In the genomic region with DNA sequence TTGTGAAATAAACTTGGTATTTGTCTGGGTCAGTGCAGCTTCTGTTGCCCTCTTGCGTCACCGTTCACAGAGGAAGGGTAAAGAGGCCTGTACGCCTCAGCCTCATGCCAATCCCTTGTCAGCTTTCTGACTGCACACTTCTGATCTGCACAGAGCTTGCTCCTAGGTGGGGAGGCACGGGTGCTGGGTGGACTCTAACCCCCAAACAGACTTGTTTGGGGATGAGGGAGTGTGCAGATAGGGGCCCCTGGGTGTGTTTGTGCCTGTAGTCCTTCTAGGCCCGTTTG, we compare ENCODE assay signal across 9 cellular contexts. TPM values are rescaled to one million over a fixed set of nuclear protein-coding genes. Genes with fewer than 3 reads are reported as not detected.
DNase-seq lines count a peak whose midpoint lies in the region; ATAC-seq and TF ChIP-seq lines count a peak whose summit lies in the region.
"Had no signal": no experiment of that assay in that cellular context is flagged by ENCODE, and none has a peak within 500 bp of the region (broad histone marks: within the 10 kb centered on the region; RNA-seq: fewer than 3 reads in every experiment).

No MANE protein-coding gene starts in this region.

- H3K79me2 ChIP-seq in ACC112 (ENCODE audit: control insufficient read depth, insufficient read depth, low read length, unreplicated experiment): peaks cover 63% of the 10 kb centered on the region

- no peak for TF ChIP-seq POLR2A in stomach (IDR thresholded peaks at IDR 0.05)

- TF ChIP-seq CTCF in HFF-Myc (IDR thresholded peaks at IDR 0.05; ENCODE audit: low read depth, low read length, missing control alignments) (no peak), stomach (IDR thresholded peaks at IDR 0.05) (no peak)

- no peak overlapping the region for H3K27ac ChIP-seq in ACC112 (ENCODE audit: low read depth, low read length)
- no peak overlapping the region for H3K27ac ChIP-seq in mesenchymal stem cell (ENCODE audit: low read length, poor library complexity, severe bottlenecking)
- H3K27ac ChIP-seq in stomach: peak overlapping the region in 1 of 5 donors; percentile 70

- H3K36me3 ChIP-seq in ACC112 (ENCODE audit: insufficient read depth, low read length) (peaks cover 11% of the 10 kb centered on the region; the same call in 1 of the 2 replicates), mesenchymal stem cell (ENCODE audit: control insufficient read depth in 1 of 2, insufficient read depth in 2 of 2, low read depth in 1 of 2, low read length in 2 of 2) (peaks cover 38 to 50% of the 10 kb centered on the region in 2 experiments), stomach (peaks cover 10 to 45% (median 24%) of the 10 kb centered on the region in 4 donors)

- H3K4me1 ChIP-seq in ACC112 (ENCODE audit: control insufficient read depth, insufficient read depth, low read length, unreplicated experiment) (peaks cover 38% of the 10 kb centered on the region), mesenchymal stem cell (ENCODE audit: control insufficient read depth, insufficient read depth, low read depth, low read length) (peaks cover 57% of the 10 kb centered on the region), stomach (peaks cover 52 to 71% (median 65%) of the 10 kb centered on the region in 4 donors)

- H3K4me3 ChIP-seq in ACC112 (ENCODE audit: low read depth, low read length) (peak overlapping the region; percentile 83), HFF-Myc (replicated peaks; ENCODE audit: low read depth, low read length) (peak overlapping the region; percentile 47), mesenchymal stem cell (ENCODE audit: insufficient read depth in 1 of 2, low read depth in 1 of 2, low read length in 2 of 2) (peak overlapping the region; percentile 15 to 81), stomach (peak overlapping the region in 2 of 4 donors; percentile 53 to 55)

- peaks cover 43% of the 10 kb centered on the region for H3K4me1 Mint-ChIP-seq in activated naive CD8-positive, alpha-beta T cell treated with anti-CD3 and anti-CD28 coated beads, Interleukin-2, amount 10 ng/mL, durations not matched to agents 7 days and 5 days

- no peak overlapping the region for H3K27ac Mint-ChIP-seq in activated naive CD8-positive, alpha-beta T cell treated with anti-CD3 and anti-CD28 coated beads, Interleukin-2, amount 10 ng/mL, durations not matched to agents 7 days and 5 days

- H3K27me3 ChIP-seq in ACC112 (ENCODE audit: insufficient read depth, low read length) (no peaks in the 10 kb centered on the region), mesenchymal stem cell (ENCODE audit: control insufficient read depth in 1 of 2, insufficient read depth in 1 of 2, low read length in 2 of 2) (no peaks in the 10 kb centered on the region), stomach (no peaks in the 10 kb centered on the region)

- POLR2A ChIA-PET in activated naive CD8-positive, alpha-beta T cell treated with anti-CD3 and anti-CD28 coated beads, Interleukin-2, amount 10 ng/mL, durations not matched to agents 7 days and 5 days (lab: Charles Lee): no interaction called here

- H2AFZ ChIP-seq in ACC112 (ENCODE audit: low read length, unreplicated experiment) (no peak overlapping the region), mesenchymal stem cell (ENCODE audit: low read depth, low read length) (no peak overlapping the region)

- no peak overlapping the region for H3K18ac ChIP-seq in mesenchymal stem cell (ENCODE audit: low read depth in 1 of 2, low read length in 2 of 2)

- no peak for DNase-seq in HFF-Myc (ENCODE audit: extremely low read depth, low read depth)
- DNase-seq in activated naive CD8-positive, alpha-beta T cell treated with anti-CD3 and anti-CD28 coated beads, Interleukin-2, amount 10 ng/mL, durations not matched to agents 7 days and 5 days: no peak
- no peak for DNase-seq in mesenchymal stem cell
- no peak for DNase-seq in NCI-H2171 (lab: John Stamatoyannopoulos, UW)
- no peak for DNase-seq in stomach
- DNase-seq in COLO668 (lab: John Stamatoyannopoulos, UW; ENCODE audit: unreplicated experiment): no peak
- DNase-seq in foreskin melanocyte: no peak
- DNase-seq: NCI-H1930 had no signal

- H3K27me3 Mint-ChIP-seq in activated naive CD8-positive, alpha-beta T cell treated with anti-CD3 and anti-CD28 coated beads, Interleukin-2, amount 10 ng/mL, durations not matched to agents 7 days and 5 days: no peaks in the 10 kb centered on the region

- peaks cover 43% of the 10 kb centered on the region for H3K79me1 ChIP-seq in mesenchymal stem cell (replicated peaks; ENCODE audit: low read length, poor library complexity, severe bottlenecking)

- H3K9ac ChIP-seq in mesenchymal stem cell (ENCODE audit: low read length): peak overlapping the region; percentile 86

- no peak overlapping the region for H3K4ac ChIP-seq in mesenchymal stem cell (ENCODE audit: low read depth in 1 of 2, low read length in 2 of 2)

- intact Hi-C loops in stomach (cut with DNase I; ENCODE audit: low total_unique reads): no loop called here

- TF ChIP-seq EP300 in stomach (IDR thresholded peaks at IDR 0.05): no peak

- H2AK5ac ChIP-seq in mesenchymal stem cell (ENCODE audit: low read length, severe bottlenecking): no peak overlapping the region

- H3K23ac ChIP-seq in mesenchymal stem cell (ENCODE audit: low read length in 2 of 2): no peak overlapping the region

- no peak overlapping the region for H2BK120ac ChIP-seq in mesenchymal stem cell (ENCODE audit: low read depth, low read length)

- no peaks in the 10 kb centered on the region for H3K9me3 Mint-ChIP-seq in activated naive CD8-positive, alpha-beta T cell treated with anti-CD3 and anti-CD28 coated beads, Interleukin-2, amount 10 ng/mL, durations not matched to agents 7 days and 5 days

- H3K36me3 Mint-ChIP-seq in activated naive CD8-positive, alpha-beta T cell treated with anti-CD3 and anti-CD28 coated beads, Interleukin-2, amount 10 ng/mL, durations not matched to agents 7 days and 5 days: peaks cover 16% of the 10 kb centered on the region

- H4K91ac ChIP-seq in mesenchymal stem cell (ENCODE audit: low read length): no peak overlapping the region

- H2BK12ac ChIP-seq in mesenchymal stem cell (ENCODE audit: low read length in 2 of 2): no peak overlapping the region

- H3K14ac ChIP-seq in mesenchymal stem cell (ENCODE audit: low read length in 2 of 2): no peak overlapping the region

- no peak overlapping the region for H2BK5ac ChIP-seq in mesenchymal stem cell (ENCODE audit: low read depth, low read length, poor library complexity, severe bottlenecking)

- H3K9me3 ChIP-seq in mesenchymal stem cell (ENCODE audit: control insufficient read depth, low read length): no peaks in the 10 kb centered on the region
- H3K9me3 ChIP-seq in stomach: no peaks in the 10 kb centered on the region

- no peak overlapping the region for H2BK15ac ChIP-seq in mesenchymal stem cell (ENCODE audit: low read depth, poor library complexity, severe bottlenecking)

- 78% methylated on average over 5 of the region's 5 CpGs for WGBS in mesenchymal stem cell
- WGBS in stomach, 5 donors: 45 to 59% (median 52%) methylated on average over 5 of the region's 5 CpGs

- H3K4me3 Mint-ChIP-seq in activated naive CD8-positive, alpha-beta T cell treated with anti-CD3 and anti-CD28 coated beads, Interleukin-2, amount 10 ng/mL, durations not matched to agents 7 days and 5 days: peak overlapping the region; percentile 80

- no peak overlapping the region for H3K4me2 ChIP-seq in mesenchymal stem cell (ENCODE audit: low read length, poor library complexity, severe bottlenecking)

- no peak overlapping the region for H4K8ac ChIP-seq in mesenchymal stem cell (ENCODE audit: low read length)

- no peak for ATAC-seq in activated naive CD8-positive, alpha-beta T cell treated with anti-CD3 and anti-CD28 coated beads, Interleukin-2, amount 10 ng/mL, durations not matched to agents 7 days and 5 days (ENCODE audit: low read depth)

RNA-seq across cellular contexts. Expression of a gene that starts 0.8 kb away (rescaled TPM):
- 10 to 100 TPM; 12.5 to 13.3 TPM for total RNA-seq in activated naive CD8-positive, alpha-beta T cell treated with anti-CD3 and anti-CD28 coated beads, Interleukin-2, amount 10 ng/mL, durations not matched to agents 7 days and 5 days
- polyA plus RNA-seq in mesenchymal stem cell (2013, experiment 1 of 2): 37.4 TPM
- polyA plus RNA-seq in mesenchymal stem cell (2013, experiment 2 of 2): 35.8 TPM
- 10 to 100 TPM; 15.2 to 30.9 (median 23.8) TPM for total RNA-seq in stomach
- polyA plus RNA-seq in stomach: 10 to 100 TPM; 19.9 to 37.4 (median 21.3) TPM

RNA-seq across cellular contexts. Expression of a gene that starts 3.4 kb away (rescaled TPM):
- 10 to 100 TPM; 90.4 to 94.2 TPM for total RNA-seq in activated naive CD8-positive, alpha-beta T cell treated with anti-CD3 and anti-CD28 coated beads, Interleukin-2, amount 10 ng/mL, durations not matched to agents 7 days and 5 days
- 60.5 TPM for polyA plus RNA-seq in mesenchymal stem cell (2013, experiment 1 of 2)
- 64.4 TPM for polyA plus RNA-seq in mesenchymal stem cell (2013, experiment 2 of 2)
- 100 to 1,000 TPM in 1 of 5 donors, 10 to 100 TPM in 4; 32.1 to 142 (median 85.2) TPM for total RNA-seq in stomach
- polyA plus RNA-seq in stomach: 100 to 1,000 TPM in 2 of 3 donors, 10 to 100 TPM in 1; 94.7 to 188 (median 162) TPM

RNA-seq across cellular contexts. Expression of a gene that starts 8.4 kb away (rescaled TPM):
- 10 to 100 TPM; 26.7 to 28.2 TPM for total RNA-seq in activated naive CD8-positive, alpha-beta T cell treated with anti-CD3 and anti-CD28 coated beads, Interleukin-2, amount 10 ng/mL, durations not matched to agents 7 days and 5 days
- polyA plus RNA-seq in mesenchymal stem cell (2013, experiment 1 of 2): 8.8 TPM
- polyA plus RNA-seq in mesenchymal stem cell (2013, experiment 2 of 2): 9.0 TPM
- 10 to 100 TPM in 4 of 5 donors, 1 to 10 TPM in 1; 6.4 to 93.2 (median 26.8) TPM for total RNA-seq in stomach
- polyA plus RNA-seq in stomach: 10 to 100 TPM; 10.2 to 13.7 (median 11.6) TPM

RNA-seq across cellular contexts. Expression of a gene that starts 13.2 kb away (rescaled TPM):
- total RNA-seq in activated naive CD8-positive, alpha-beta T cell treated with anti-CD3 and anti-CD28 coated beads, Interleukin-2, amount 10 ng/mL, durations not matched to agents 7 days and 5 days: 1 to 10 TPM; 1.3 to 3.2 TPM
- polyA plus RNA-seq in mesenchymal stem cell (2013, experiment 1 of 2): 2.9 TPM
- polyA plus RNA-seq in mesenchymal stem cell (2013, experiment 2 of 2): 3.2 TPM
- total RNA-seq in stomach: 10 to 100 TPM in 2 of 5 donors, 1 to 10 TPM in 3; 1.2 to 32.4 (median 6.7) TPM
- polyA plus RNA-seq in stomach: 10 to 100 TPM in 2 of 3 donors, 1 to 10 TPM in 1; 5.3 to 16.7 (median 14.6) TPM

RNA-seq across cellular contexts. Expression of a gene that starts 31.5 kb away (rescaled TPM):
- 10 to 100 TPM; 24.1 to 24.4 TPM for total RNA-seq in activated naive CD8-positive, alpha-beta T cell treated with anti-CD3 and anti-CD28 coated beads, Interleukin-2, amount 10 ng/mL, durations not matched to agents 7 days and 5 days
- polyA plus RNA-seq in mesenchymal stem cell (2013, experiment 1 of 2): 14.7 TPM
- polyA plus RNA-seq in mesenchymal stem cell (2013, experiment 2 of 2): 13.5 TPM
- 10 to 100 TPM in 3 of 5 donors, 1 to 10 TPM in 2; 6.2 to 54.5 (median 15.9) TPM for total RNA-seq in stomach
- 10 to 100 TPM; 14.2 to 26.5 (median 22.6) TPM for polyA plus RNA-seq in stomach
